Comparison of ENCODE assay signal across 8 cellular contexts in the genomic region with DNA sequence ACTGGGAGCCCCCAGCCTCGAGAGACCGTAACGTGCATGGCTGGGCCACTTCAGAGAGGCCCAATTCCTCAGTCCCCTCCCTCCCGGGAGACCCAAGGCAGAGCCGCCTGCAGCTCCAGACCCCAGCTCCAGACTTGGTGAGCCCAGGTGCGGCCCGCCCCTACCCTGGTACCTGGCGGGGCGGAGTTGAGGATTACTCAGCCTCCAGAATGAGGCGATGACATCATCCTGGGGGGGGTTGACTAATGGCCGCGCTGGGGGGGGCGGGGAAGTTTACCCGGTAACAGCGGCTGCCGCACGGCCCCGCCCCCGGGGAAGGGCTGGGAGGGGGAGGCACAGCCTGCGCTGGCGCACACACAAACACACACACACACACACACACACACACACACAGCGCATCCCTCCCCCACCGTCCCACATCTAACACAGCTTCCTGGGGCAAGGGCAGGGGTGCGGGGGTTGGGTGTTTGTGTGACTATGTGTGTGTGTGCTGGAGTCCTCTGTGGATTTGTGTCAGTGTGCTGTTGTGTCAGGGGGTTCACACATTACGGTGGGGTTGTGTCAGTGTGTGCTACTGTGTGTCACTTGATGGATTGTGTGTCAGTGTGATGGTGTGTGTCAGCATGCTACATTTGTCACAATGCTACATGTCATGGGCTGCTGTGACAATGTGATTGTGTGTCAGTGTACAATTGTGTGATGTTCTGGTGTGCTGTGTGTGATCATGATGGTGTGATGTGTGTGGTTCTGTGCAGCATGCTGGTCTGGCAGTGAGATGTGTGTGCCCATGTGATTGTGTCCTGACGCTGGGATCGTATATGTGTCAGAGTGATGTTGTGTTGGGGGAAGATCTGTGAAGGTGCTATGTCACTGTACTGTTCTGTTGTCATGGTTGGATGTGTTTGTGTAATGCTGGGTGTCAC. TPM values are rescaled to one million over a fixed set of nuclear protein-coding genes. Genes with fewer than 3 reads are reported as not detected.
DNase-seq lines count a peak whose midpoint lies in the region; ATAC-seq and TF ChIP-seq lines count a peak whose summit lies in the region.

No MANE protein-coding gene starts in this region.

- H3K4me3 Mint-ChIP-seq in WTC11 (peak overlapping the region; percentile 58), brain (peak overlapping the region in 3 of 5 experiments; percentile 79 to 81 (median 80))

- H3K9ac ChIP-seq in DND-41 (ENCODE audit: low read depth, low read length): no peak overlapping the region

- ATAC-seq in DND-41 (ENCODE audit: insufficient read depth, low read depth) (peak; percentile 21), WTC11 (peak; percentile 72), GM18498 (IDR thresholded peaks at IDR 0.05; ENCODE audit: unreplicated experiment) (no peak), HG03025 (IDR thresholded peaks at IDR 0.05; ENCODE audit: low FRiP score, unreplicated experiment) (no peak)

- H3K4me1 ChIP-seq in DND-41 (ENCODE audit: insufficient read depth, low read length): peaks cover 30% of the 10 kb centered on the region

- H3K9me3 Mint-ChIP-seq in WTC11 (no peaks in the 10 kb centered on the region), brain (peaks cover 0 to 3% (median 0%) of the 10 kb centered on the region in 5 experiments)

- H3K9me3 ChIP-seq in DND-41 (ENCODE audit: insufficient read depth, low read length, severe bottlenecking): no peaks in the 10 kb centered on the region

- H3K36me3 ChIP-seq in DND-41 (ENCODE audit: insufficient read depth, low read length): no peaks in the 10 kb centered on the region

- no peak overlapping the region for H2AFZ ChIP-seq in DND-41 (ENCODE audit: low read depth, low read length)

- H3K4me2 ChIP-seq in DND-41 (ENCODE audit: insufficient read depth, low read length): peak overlapping the region; percentile 16

- H3K36me3 Mint-ChIP-seq in WTC11 (no peaks in the 10 kb centered on the region), brain (no peaks in the 10 kb centered on the region)

- no peak overlapping the region; a peak in 1 of 4 replicates for H3K4me3 ChIP-seq in DND-41 (ENCODE audit: low read depth in 1 of 2, low read length in 2 of 2)

- H3K27me3 Mint-ChIP-seq in WTC11 (ENCODE audit: low read depth) (peaks cover 38% of the 10 kb centered on the region), brain (no peaks in the 10 kb centered on the region)

- no peaks in the 10 kb centered on the region for H3K79me2 ChIP-seq in DND-41 (ENCODE audit: insufficient read depth, low read length)

- POLR2A ChIA-PET in WTC11 (lab: Charles Lee): interaction anchor here (0.8 to 1.9 kb wide), 6 partner anchors 9 to 128 kb away, joined by 3 to 13 read pairs (median 6); a partner anchor contains a TSS

- H3K27me3 ChIP-seq in DND-41 (ENCODE audit: insufficient read depth, low read length, poor library complexity): no peaks in the 10 kb centered on the region

- H3K27ac Mint-ChIP-seq in WTC11 (no peak overlapping the region), brain (peak overlapping the region in 3 of 5 experiments; percentile 48 to 90 (median 83))

- TF ChIP-seq CTCF in DND-41 (IDR thresholded peaks at IDR 0.05; ENCODE audit: borderline replicate concordance, extremely low read depth, low read length, poor library complexity, severe bottlenecking) (no peak), WTC11 (IDR thresholded peaks at IDR 0.05) (no peak), brain (conservative IDR thresholded peaks at IDR 0.05) (no peak)

- peaks cover 22% of the 10 kb centered on the region for H3K4me1 Mint-ChIP-seq in WTC11
- peaks cover 19% of the 10 kb centered on the region for H3K4me1 Mint-ChIP-seq in brain

- peak overlapping the region; percentile 10; the same call in 1 of the 2 replicates for H3K27ac ChIP-seq in DND-41 (ENCODE audit: low read length)

- no peaks in the 10 kb centered on the region; the same call in 1 of the 2 replicates for H4K20me1 ChIP-seq in DND-41 (ENCODE audit: insufficient read depth, low read length)

- DNase-seq in DND-41 (peak; percentile 81), NCI-H128 (lab: John Stamatoyannopoulos, UW; ENCODE audit: unreplicated experiment) (peak; percentile 45), WTC11 (ENCODE audit: low spot score) (peak; percentile 92), kidney tubule cell (ENCODE audit: low spot score) (peak; percentile 86)
- DNase-seq in stimulated activated CD4-positive, alpha-beta T cell treated with anti-CD3 and anti-CD28 coated beads, TNF-alpha, amount 100 ng/mL, for 24 hours (ENCODE audit: low read depth in 3 of 3): peak; percentile 74 to 77 (median 75)

- CTCF ChIA-PET in WTC11 (lab: Charles Lee): interaction anchor here (0.6 to 3.4 kb wide), 6 partner anchors 13 to 335 kb away, joined by 3 to 27 read pairs (median 5); no protein-coding TSS in a partner anchor

TF ChIP-seq in WTC11, 78 proteins besides CTCF, POLR2A, EP300 and RAD21 (continues in another document):
- TF ChIP-seq SP1 (CRISPR knock-in tag; conservative IDR thresholded peaks at IDR 0.05) (peak; percentile 42), ZNF121 (CRISPR knock-in tag; IDR thresholded peaks at IDR 0.05) (0 out of 2 replicates have a peak, but pooled peaks have one; percentile 25), NFYB (CRISPR knock-in tag; conservative IDR thresholded peaks at IDR 0.05; ENCODE audit: low read depth) (no peak), ZNF423 (CRISPR knock-in tag; IDR thresholded peaks at IDR 0.05) (no peak), FOXP1 (CRISPR knock-in tag; IDR thresholded peaks at IDR 0.05; ENCODE audit: borderline replicate concordance) (0 out of 2 replicates have a peak, but pooled peaks have one; percentile 24), NFE2L1 (CRISPR knock-in tag; IDR thresholded peaks at IDR 0.05) (no peak), GTF2I (CRISPR knock-in tag; conservative IDR thresholded peaks at IDR 0.05) (no peak), ZNF263 (CRISPR knock-in tag; IDR thresholded peaks at IDR 0.05; ENCODE audit: low read depth) (no peak), ETV6 (CRISPR knock-in tag; IDR thresholded peaks at IDR 0.05) (0 out of 2 replicates have a peak, but pooled peaks have one; percentile 51), CREM (CRISPR knock-in tag; IDR thresholded peaks at IDR 0.05) (no peak), GABPB1 (CRISPR knock-in tag; IDR thresholded peaks at IDR 0.05) (peak; percentile 75), ZNF671 (CRISPR knock-in tag; IDR thresholded peaks at IDR 0.05) (no peak)
- TF ChIP-seq, protein P1, sequence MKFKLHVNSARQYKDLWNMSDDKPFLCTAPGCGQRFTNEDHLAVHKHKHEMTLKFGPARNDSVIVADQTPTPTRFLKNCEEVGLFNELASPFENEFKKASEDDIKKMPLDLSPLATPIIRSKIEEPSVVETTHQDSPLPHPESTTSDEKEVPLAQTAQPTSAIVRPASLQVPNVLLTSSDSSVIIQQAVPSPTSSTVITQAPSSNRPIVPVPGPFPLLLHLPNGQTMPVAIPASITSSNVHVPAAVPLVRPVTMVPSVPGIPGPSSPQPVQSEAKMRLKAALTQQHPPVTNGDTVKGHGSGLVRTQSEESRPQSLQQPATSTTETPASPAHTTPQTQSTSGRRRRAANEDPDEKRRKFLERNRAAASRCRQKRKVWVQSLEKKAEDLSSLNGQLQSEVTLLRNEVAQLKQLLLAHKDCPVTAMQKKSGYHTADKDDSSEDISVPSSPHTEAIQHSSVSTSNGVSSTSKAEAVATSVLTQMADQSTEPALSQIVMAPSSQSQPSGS (CRISPR knock-in tag; IDR thresholded peaks at IDR 0.05; ENCODE audit: borderline replicate concordance, low read depth): 0 out of 2 replicates have a peak, but pooled peaks have one; percentile 31
- TF ChIP-seq, protein P2, sequence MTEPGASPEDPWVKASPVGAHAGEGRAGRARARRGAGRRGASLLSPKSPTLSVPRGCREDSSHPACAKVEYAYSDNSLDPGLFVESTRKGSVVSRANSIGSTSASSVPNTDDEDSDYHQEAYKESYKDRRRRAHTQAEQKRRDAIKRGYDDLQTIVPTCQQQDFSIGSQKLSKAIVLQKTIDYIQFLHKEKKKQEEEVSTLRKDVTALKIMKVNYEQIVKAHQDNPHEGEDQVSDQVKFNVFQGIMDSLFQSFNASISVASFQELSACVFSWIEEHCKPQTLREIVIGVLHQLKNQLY (CRISPR knock-in tag; IDR thresholded peaks at IDR 0.05): no peak
- TF ChIP-seq, protein P3, sequence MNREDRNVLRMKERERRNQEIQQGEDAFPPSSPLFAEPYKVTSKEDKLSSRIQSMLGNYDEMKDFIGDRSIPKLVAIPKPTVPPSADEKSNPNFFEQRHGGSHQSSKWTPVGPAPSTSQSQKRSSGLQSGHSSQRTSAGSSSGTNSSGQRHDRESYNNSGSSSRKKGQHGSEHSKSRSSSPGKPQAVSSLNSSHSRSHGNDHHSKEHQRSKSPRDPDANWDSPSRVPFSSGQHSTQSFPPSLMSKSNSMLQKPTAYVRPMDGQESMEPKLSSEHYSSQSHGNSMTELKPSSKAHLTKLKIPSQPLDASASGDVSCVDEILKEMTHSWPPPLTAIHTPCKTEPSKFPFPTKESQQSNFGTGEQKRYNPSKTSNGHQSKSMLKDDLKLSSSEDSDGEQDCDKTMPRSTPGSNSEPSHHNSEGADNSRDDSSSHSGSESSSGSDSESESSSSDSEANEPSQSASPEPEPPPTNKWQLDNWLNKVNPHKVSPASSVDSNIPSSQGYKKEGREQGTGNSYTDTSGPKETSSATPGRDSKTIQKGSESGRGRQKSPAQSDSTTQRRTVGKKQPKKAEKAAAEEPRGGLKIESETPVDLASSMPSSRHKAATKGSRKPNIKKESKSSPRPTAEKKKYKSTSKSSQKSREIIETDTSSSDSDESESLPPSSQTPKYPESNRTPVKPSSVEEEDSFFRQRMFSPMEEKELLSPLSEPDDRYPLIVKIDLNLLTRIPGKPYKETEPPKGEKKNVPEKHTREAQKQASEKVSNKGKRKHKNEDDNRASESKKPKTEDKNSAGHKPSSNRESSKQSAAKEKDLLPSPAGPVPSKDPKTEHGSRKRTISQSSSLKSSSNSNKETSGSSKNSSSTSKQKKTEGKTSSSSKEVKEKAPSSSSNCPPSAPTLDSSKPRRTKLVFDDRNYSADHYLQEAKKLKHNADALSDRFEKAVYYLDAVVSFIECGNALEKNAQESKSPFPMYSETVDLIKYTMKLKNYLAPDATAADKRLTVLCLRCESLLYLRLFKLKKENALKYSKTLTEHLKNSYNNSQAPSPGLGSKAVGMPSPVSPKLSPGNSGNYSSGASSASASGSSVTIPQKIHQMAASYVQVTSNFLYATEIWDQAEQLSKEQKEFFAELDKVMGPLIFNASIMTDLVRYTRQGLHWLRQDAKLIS (CRISPR knock-in tag; IDR thresholded peaks at IDR 0.05; ENCODE audit: borderline replicate concordance): no peak

RNA-seq across cellular contexts. Expression of a gene that starts 10.3 kb away (rescaled TPM):
- total RNA-seq in WTC11 (2021): 29.4 to 49.5 TPM (median 32.2 TPM) in 3 replicates
- 12.1 TPM for polyA plus RNA-seq in brain (ENCODE audit: insufficient read depth, low read depth, low replicate concordance)

RNA-seq across cellular contexts. Expression of a gene that starts 15.1 kb away (rescaled TPM):
- total RNA-seq in WTC11 (2021): 30.4 to 37.7 TPM (median 33.0 TPM) in 3 replicates
- 19.3 TPM for polyA plus RNA-seq in brain (ENCODE audit: insufficient read depth, low read depth, low replicate concordance)

RNA-seq across cellular contexts. Expression of a gene that starts 33.4 kb away (rescaled TPM):
- total RNA-seq in WTC11 (2021): 7.0 to 8.1 TPM (median 7.3 TPM) in 3 replicates
- 14.4 TPM for polyA plus RNA-seq in brain (ENCODE audit: insufficient read depth, low read depth, low replicate concordance)

Comparison
In these comparisons a context has a peak if more than half of its experiments do, and no peak if none do; other contexts are left out.
1. ATAC-seq: peak in DND-41 (single experiment) and WTC11 (single experiment); none in GM18498 (single experiment) and HG03025 (single experiment).
2. Peak in every context shown above with its lines, with median percentiles within 50 percentile points of each other: DNase-seq.